In genomic region chr19:51986309-51987291, GRCh38 we compare ENCODE assay signal across 1 cellular context.
TF ChIP-seq lines count a peak whose summit lies in the region.

Gene ZNF350, minus strand, starts transcription at chr19:51986840. Its CDS starts 12,480 bp downstream, at chr19:51974360.

TF ChIP-seq in HepG2, 621 proteins besides CTCF, POLR2A, EP300 and RAD21 (continued from another document and continues in another):
- TF ChIP-seq ZBTB34 (CRISPR knock-in tag; IDR thresholded peaks at IDR 0.05) (no peak), ZNF34 (CRISPR knock-in tag; IDR thresholded peaks at IDR 0.05; ENCODE audit: borderline replicate concordance) (no peak), ZNF292 (CRISPR knock-in tag; IDR thresholded peaks at IDR 0.05; ENCODE audit: borderline replicate concordance, low read depth) (no peak), HOMEZ (CRISPR knock-in tag; IDR thresholded peaks at IDR 0.05; ENCODE audit: low read depth) (peak; percentile 70; the same call in 1 of the 2 replicates), RFXAP (CRISPR knock-in tag; IDR thresholded peaks at IDR 0.05; ENCODE audit: borderline replicate concordance) (peak; percentile 87), ETV5 (CRISPR knock-in tag; IDR thresholded peaks at IDR 0.05; ENCODE audit: borderline replicate concordance) (peak; percentile 60; the same call in 1 of the 2 replicates), HDAC6 (IDR thresholded peaks at IDR 0.05; ENCODE audit: low read depth, low read length) (no peak), SOX13 (IDR thresholded peaks at IDR 0.05) (0 out of 2 replicates have a peak, but pooled peaks have one; percentile 27), SOX13 (CRISPR knock-in tag; conservative IDR thresholded peaks at IDR 0.05 in 1 of 2, IDR thresholded peaks at IDR 0.05 in 1 of 2) (peak in 1 of 2 experiments; percentile 51; a peak in 1 of 4 replicates), THAP11 (CRISPR knock-in tag; IDR thresholded peaks at IDR 0.05) (peak; percentile 95), RCOR2 (CRISPR knock-in tag; IDR thresholded peaks at IDR 0.05) (no peak), MIER2 (CRISPR knock-in tag; IDR thresholded peaks at IDR 0.05) (peak; percentile 80), TOE1 (CRISPR knock-in tag; IDR thresholded peaks at IDR 0.05) (peak; percentile 97), ZNF407 (CRISPR knock-in tag; IDR thresholded peaks at IDR 0.05; ENCODE audit: not compliant biosample characterization) (no peak), KDM4B (CRISPR knock-in tag; IDR thresholded peaks at IDR 0.05) (0 out of 2 replicates have a peak, but pooled peaks have one; percentile 66), AHR (CRISPR knock-in tag; IDR thresholded peaks at IDR 0.05) (0 out of 2 replicates have a peak, but pooled peaks have one; percentile 66), JARID2 (CRISPR knock-in tag; IDR thresholded peaks at IDR 0.05; ENCODE audit: insufficient replicate concordance) (peak; percentile 65), PHF20 (CRISPR knock-in tag; IDR thresholded peaks at IDR 0.05) (peak; percentile 94), TRIM24 (CRISPR knock-in tag; IDR thresholded peaks at IDR 0.05) (no peak), ZNF280B (CRISPR knock-in tag; IDR thresholded peaks at IDR 0.05; ENCODE audit: borderline replicate concordance) (no peak), HNRNPH1 (optimal IDR thresholded peaks at IDR 0.05; ENCODE audit: low read depth, low read length) (no peak), ZBTB40 (IDR thresholded peaks at IDR 0.05) (no peak), ZBTB40 (CRISPR knock-in tag; IDR thresholded peaks at IDR 0.05) (no peak; the same call in 1 of the 2 replicates), ZNF740 (CRISPR knock-in tag; IDR thresholded peaks at IDR 0.05) (no peak), ZNF367 (CRISPR knock-in tag; IDR thresholded peaks at IDR 0.05; ENCODE audit: borderline replicate concordance) (no peak)
